ENCODE assay signal across 1 cellular context in the genomic region with DNA sequence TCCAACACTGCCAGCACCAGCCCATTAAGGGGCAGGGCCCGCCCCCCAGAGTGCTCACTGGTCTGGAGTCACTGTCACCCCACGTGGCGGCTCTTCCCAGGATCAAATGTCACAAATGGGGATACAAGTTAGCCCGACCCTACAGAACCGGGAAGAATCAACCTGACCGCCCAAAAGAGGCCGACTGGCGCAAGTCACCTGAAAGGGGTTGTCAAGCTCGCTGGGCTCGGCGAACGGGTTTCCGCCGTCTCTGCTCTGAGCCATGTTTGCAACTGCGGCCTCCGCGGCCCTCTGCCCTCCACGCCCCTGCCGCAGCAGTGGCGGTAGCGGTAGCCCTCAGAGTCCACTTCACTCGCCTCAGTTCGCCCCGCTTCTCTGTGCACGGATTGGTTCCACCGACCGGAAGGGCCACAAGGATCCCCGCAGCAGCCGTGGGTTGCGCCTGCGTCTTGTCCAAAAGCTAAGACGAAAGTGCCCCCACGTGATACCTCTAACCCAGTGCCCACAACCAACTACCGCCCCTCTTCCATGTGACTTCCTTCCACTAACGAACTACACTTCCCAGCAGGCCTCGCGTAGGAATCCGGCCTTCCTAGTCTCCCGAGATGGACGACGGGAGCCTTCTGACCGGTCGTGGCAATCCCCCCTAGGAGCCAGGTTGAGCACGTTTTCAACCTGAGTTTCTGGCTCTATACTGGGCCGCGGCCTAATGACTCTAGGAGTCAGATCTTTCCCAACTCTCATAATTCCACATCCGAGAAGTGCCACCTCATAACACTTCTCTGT.
TF ChIP-seq lines count a peak whose summit lies in the region.

TSS of gene SCAMP3 (minus strand) at position 473 of the 786 bp plus-strand sequence. CDS start at position 264, 209 bp downstream.

TF ChIP-seq in H1, 55 proteins besides CTCF, POLR2A, EP300 and RAD21:
- peak in 1 of 2 experiments; percentile 89; a peak in 2 of 4 replicates for TF ChIP-seq SIN3A (conservative IDR thresholded peaks at IDR 0.05 in 1 of 2, IDR thresholded peaks at IDR 0.05 in 1 of 2; ENCODE audit: low read depth in 1 of 2, low read length in 2 of 2)
- no peak for TF ChIP-seq NANOG (IDR thresholded peaks at IDR 0.05; ENCODE audit: insufficient read depth, low read depth, low read length, poor library complexity, severe bottlenecking)
- peak; percentile 34; the same call in 1 of the 2 replicates for TF ChIP-seq GABPA (IDR thresholded peaks at IDR 0.05; ENCODE audit: borderline replicate concordance, insufficient read depth, low read length)
- no peak for TF ChIP-seq JUN (IDR thresholded peaks at IDR 0.05; ENCODE audit: low read depth, low read length)
- TF ChIP-seq RBBP5 (IDR thresholded peaks at IDR 0.05; ENCODE audit: borderline replicate concordance, low read depth, low read length), result no peak
- no peak for TF ChIP-seq CHD1 (IDR thresholded peaks at IDR 0.05; ENCODE audit: low read depth, low read length)
- no peak for TF ChIP-seq TAF7 (optimal IDR thresholded peaks at IDR 0.05; ENCODE audit: borderline replicate concordance, low read depth, low read length)
- TF ChIP-seq E2F6 (IDR thresholded peaks at IDR 0.05), result no peak
- peak; percentile 82; the same call in 1 of the 2 replicates for TF ChIP-seq SP4 (IDR thresholded peaks at IDR 0.05; ENCODE audit: low read length)
- TF ChIP-seq PHF8 (conservative IDR thresholded peaks at IDR 0.05; ENCODE audit: low read depth, low read length), result peak; percentile 51; the same call in 1 of the 2 replicates
- TF ChIP-seq BCL11A (IDR thresholded peaks at IDR 0.05; ENCODE audit: low read depth in 2 of 2, low read length in 2 of 2), result no peak
- peak; percentile 49 for TF ChIP-seq NRF1 (IDR thresholded peaks at IDR 0.05; ENCODE audit: low read depth, low read length)
- peak; percentile 78 for TF ChIP-seq ATF3 (IDR thresholded peaks at IDR 0.05; ENCODE audit: insufficient read depth, low read depth, low read length)
- TF ChIP-seq RFX5 (IDR thresholded peaks at IDR 0.05; ENCODE audit: borderline replicate concordance, low read depth, low read length), result no peak
- peak; percentile 73 for TF ChIP-seq BRCA1 (IDR thresholded peaks at IDR 0.05; ENCODE audit: low read depth, low read length)
- TF ChIP-seq KDM1A (IDR thresholded peaks at IDR 0.05; ENCODE audit: borderline replicate concordance, low read length), result no peak
- TF ChIP-seq, protein P1, sequence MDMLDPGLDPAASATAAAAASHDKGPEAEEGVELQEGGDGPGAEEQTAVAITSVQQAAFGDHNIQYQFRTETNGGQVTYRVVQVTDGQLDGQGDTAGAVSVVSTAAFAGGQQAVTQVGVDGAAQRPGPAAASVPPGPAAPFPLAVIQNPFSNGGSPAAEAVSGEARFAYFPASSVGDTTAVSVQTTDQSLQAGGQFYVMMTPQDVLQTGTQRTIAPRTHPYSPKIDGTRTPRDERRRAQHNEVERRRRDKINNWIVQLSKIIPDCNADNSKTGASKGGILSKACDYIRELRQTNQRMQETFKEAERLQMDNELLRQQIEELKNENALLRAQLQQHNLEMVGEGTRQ (IDR thresholded peaks at IDR 0.05; ENCODE audit: low read length), result peak; percentile 97
- peak; percentile 85 for TF ChIP-seq SIX5 (IDR thresholded peaks at IDR 0.05; ENCODE audit: low read depth, low read length)
- TF ChIP-seq CREB1 (IDR thresholded peaks at IDR 0.05), result peak; percentile 90
- peak; percentile 64 for TF ChIP-seq ASH2L (IDR thresholded peaks at IDR 0.05; ENCODE audit: low read length)
- peak; percentile 69; the same call in 1 of the 2 replicates for TF ChIP-seq TAF1 (IDR thresholded peaks at IDR 0.05; ENCODE audit: low read depth, low read length)
- 0 out of 2 replicates have a peak, but pooled peaks have one; percentile 3 for TF ChIP-seq KDM5A (IDR thresholded peaks at IDR 0.05; ENCODE audit: low read length)
- peak; percentile 37; the same call in 1 of the 2 replicates for TF ChIP-seq BACH1 (IDR thresholded peaks at IDR 0.05; ENCODE audit: low read length)
- TF ChIP-seq CBX5 (IDR thresholded peaks at IDR 0.05; ENCODE audit: low read depth, low read length), result no peak
- peak; percentile 48 for TF ChIP-seq KDM4A (IDR thresholded peaks at IDR 0.05; ENCODE audit: low read depth, low read length, severe bottlenecking)
- peak; percentile 91 for TF ChIP-seq MAX (IDR thresholded peaks at IDR 0.05)
- TF ChIP-seq YY1 (IDR thresholded peaks at IDR 0.05; ENCODE audit: low read depth, low read length), result 0 out of 2 replicates have a peak, but pooled peaks have one; percentile 44
- no peak for TF ChIP-seq JUND (IDR thresholded peaks at IDR 0.05; ENCODE audit: low read length)
- no peak for TF ChIP-seq FOSL1 (IDR thresholded peaks at IDR 0.05; ENCODE audit: insufficient read depth, low read depth, low read length)
- TF ChIP-seq ATF2 (IDR thresholded peaks at IDR 0.05; ENCODE audit: low read length), result peak; percentile 70; the same call in 1 of the 2 replicates
- TF ChIP-seq TBP (IDR thresholded peaks at IDR 0.05; ENCODE audit: low read depth, low read length), result peak; percentile 76
- no peak for TF ChIP-seq CTBP2 (IDR thresholded peaks at IDR 0.05; ENCODE audit: borderline replicate concordance, insufficient read depth, insufficient read length, low read length)
- TF ChIP-seq HDAC6 (IDR thresholded peaks at IDR 0.05; ENCODE audit: low read depth, low read length), result no peak
- TF ChIP-seq POLR2AphosphoS5 (IDR thresholded peaks at IDR 0.05; ENCODE audit: low read depth, low read length), result peak; percentile 86
- TF ChIP-seq TEAD4 (IDR thresholded peaks at IDR 0.05; ENCODE audit: low read depth, low read length), result peak; percentile 63
- TF ChIP-seq HDAC2 (IDR thresholded peaks at IDR 0.05; ENCODE audit: borderline replicate concordance in 1 of 2, low read depth in 2 of 2, low read length in 2 of 2), result peak in 1 of 2 experiments; percentile 95; a peak in 2 of 4 replicates
- TF ChIP-seq RXRA (IDR thresholded peaks at IDR 0.05; ENCODE audit: insufficient read depth, low read depth, low read length), result no peak
- peak; percentile 100 for TF ChIP-seq SAP30 (IDR thresholded peaks at IDR 0.05; ENCODE audit: insufficient read depth, insufficient replicate concordance, low read length)
- TF ChIP-seq TCF12 (IDR thresholded peaks at IDR 0.05; ENCODE audit: low read depth, low read length), result no peak
- peak; percentile 96 for TF ChIP-seq CHD2 (IDR thresholded peaks at IDR 0.05; ENCODE audit: low read length)
- no peak for TF ChIP-seq RNF2 (IDR thresholded peaks at IDR 0.05; ENCODE audit: borderline replicate concordance, low read depth, low read length, missing control alignments, poor library complexity, severe bottlenecking)
- TF ChIP-seq CBX8 (IDR thresholded peaks at IDR 0.05; ENCODE audit: borderline replicate concordance, low read depth, low read length), result no peak
- no peak for TF ChIP-seq MAFK (IDR thresholded peaks at IDR 0.05; ENCODE audit: low read depth, low read length)
